29 cellular contexts compared by ENCODE assay signal in genomic region chr9:17319822-17320221, GRCh38.
"Had no signal": no experiment of that assay in that cellular context is flagged by ENCODE, and none has a peak within 500 bp of the region (broad histone marks: within the 10 kb centered on the region; RNA-seq: fewer than 3 reads in every experiment).

No MANE protein-coding gene starts in this region.

- H3K4me1 ChIP-seq: ascending aorta had no signal

- H3K27ac ChIP-seq: ascending aorta, KMS-11 had no signal

- H3K36me3 Mint-ChIP-seq: activated CD8-positive, alpha-beta memory T cell treated with anti-CD3 and anti-CD28 coated beads, Interleukin-2, amount 10 ng/mL, durations not matched to agents 7 days and 5 days; activated naive CD4-positive, alpha-beta T cell treated with anti-CD3 and anti-CD28 coated beads, Interleukin-2, amount 50 U/mL, for 24 hours; T-cell had no signal

- H3K4me3 Mint-ChIP-seq: activated B cell treated with CpG ODN at 0.5 μM for 24 hours; activated CD4-positive, alpha-beta T cell treated with anti-CD3 and anti-CD28 coated beads, Interleukin-2, amount 10 ng/mL, durations not matched to agents 24 days and 14 days; activated CD8-positive, alpha-beta memory T cell treated with anti-CD3 and anti-CD28 coated beads, Interleukin-2, amount 10 ng/mL, durations not matched to agents 7 days and 5 days; activated naive CD4-positive, alpha-beta T cell treated with anti-CD3 and anti-CD28 coated beads, Interleukin-2, amount 50 U/mL, for 24 hours; activated T-cell treated with anti-CD3 and anti-CD28 coated beads, Interleukin-2, amount 50 U/mL, for 24 hours; activated T-helper 1 cell treated with anti-CD3 and anti-CD28 coated beads, Interleukin-12 subunit alpha, Interleukin-12 subunit beta, Interleukin-2, Interleukin-4 antibody, amounts not matched to agents 30 ng/mL and 10 ng/mL and 1 ng/mL, durations not matched to agents 14 hours and 24 hours and 36 hours; brain; central memory CD8-positive, alpha-beta T cell; T-cell had no signal

- H3K4me1 Mint-ChIP-seq: activated B cell treated with CpG ODN at 0.5 μM for 24 hours; activated CD4-positive, alpha-beta T cell treated with anti-CD3 and anti-CD28 coated beads, Interleukin-2, amount 10 ng/mL, durations not matched to agents 24 days and 14 days; activated CD8-positive, alpha-beta memory T cell treated with anti-CD3 and anti-CD28 coated beads, Interleukin-2, amount 10 ng/mL, durations not matched to agents 7 days and 5 days; activated naive CD4-positive, alpha-beta T cell treated with anti-CD3 and anti-CD28 coated beads, Interleukin-2, amount 50 U/mL, for 24 hours; central memory CD8-positive, alpha-beta T cell; T-cell had no signal

- H3K27me3 Mint-ChIP-seq: activated B cell treated with CpG ODN at 0.5 μM for 24 hours; activated CD4-positive, alpha-beta T cell treated with anti-CD3 and anti-CD28 coated beads, Interleukin-2, amount 10 ng/mL, durations not matched to agents 24 days and 14 days; activated CD8-positive, alpha-beta memory T cell treated with anti-CD3 and anti-CD28 coated beads, Interleukin-2, amount 10 ng/mL, durations not matched to agents 7 days and 5 days; activated naive CD4-positive, alpha-beta T cell treated with anti-CD3 and anti-CD28 coated beads, Interleukin-2, amount 50 U/mL, for 24 hours; activated T-cell treated with anti-CD3 and anti-CD28 coated beads, Interleukin-2, amount 50 U/mL, for 24 hours; brain; central memory CD8-positive, alpha-beta T cell; T-cell had no signal

- H3K27ac Mint-ChIP-seq: activated B cell treated with CpG ODN at 0.5 μM for 24 hours; activated CD4-positive, alpha-beta T cell treated with anti-CD3 and anti-CD28 coated beads, Interleukin-2, amount 10 ng/mL, durations not matched to agents 24 days and 14 days; activated CD8-positive, alpha-beta memory T cell treated with anti-CD3 and anti-CD28 coated beads, Interleukin-2, amount 10 ng/mL, durations not matched to agents 7 days and 5 days; activated naive CD4-positive, alpha-beta T cell treated with anti-CD3 and anti-CD28 coated beads, Interleukin-2, amount 50 U/mL, for 24 hours; activated T-cell treated with anti-CD3 and anti-CD28 coated beads, Interleukin-2, amount 50 U/mL, for 24 hours; activated T-helper 1 cell treated with anti-CD3 and anti-CD28 coated beads, Interleukin-12 subunit alpha, Interleukin-12 subunit beta, Interleukin-2, Interleukin-4 antibody, amounts not matched to agents 30 ng/mL and 10 ng/mL and 1 ng/mL, durations not matched to agents 14 hours and 24 hours and 36 hours; brain; T-cell had no signal

- H3K9me3 ChIP-seq: ascending aorta, MG63 had no signal

- H3K36me3 ChIP-seq: ascending aorta, MG63 had no signal

- DNase-seq: activated B cell treated with CpG ODN at 0.5 μM for 24 hours; activated CD4-positive, alpha-beta T cell treated with anti-CD3 and anti-CD28 coated beads for 1 hour; activated CD4-positive, alpha-beta T cell treated with anti-CD3 and anti-CD28 coated beads, Interleukin-2, amount 10 ng/mL, durations not matched to agents 24 days and 14 days; activated CD4-positive, alpha-beta T cell treated with anti-CD3 and anti-CD28 coated beads, Interleukin-2, amount 50 U/mL, for 48 hours; activated CD8-positive, alpha-beta memory T cell treated with anti-CD3 and anti-CD28 coated beads, Interleukin-2, amount 10 ng/mL, durations not matched to agents 7 days and 5 days; activated effector memory CD4-positive, alpha-beta T cell treated with Interleukin-2 at 50 U/mL for 16 hours; activated naive CD4-positive, alpha-beta T cell; activated T-cell treated with anti-CD3 and anti-CD28 coated beads, Interleukin-2, amount 50 U/mL, for 24 hours; amniotic stem cell; MG63; MV-4-11; NCI-H1092 treated with DMSO at 0.1 percent for 48 hours; NCI-H1417 treated with DMSO at 0.1 percent for 48 hours; NCI-H1694; NCI-H2029; NCI-H2107; NCI-H345; NCI-H510A; NCI-H526 treated with DMSO at 0.1 percent for 48 hours; PC-3; SHP77 treated with DMSO at 0.1 percent for 48 hours; T-cell; T-helper 2 cell had no signal

- H3K27me3 ChIP-seq: ascending aorta, MG63 had no signal

- H3K9me3 Mint-ChIP-seq: activated B cell treated with CpG ODN at 0.5 μM for 24 hours; activated CD4-positive, alpha-beta T cell treated with anti-CD3 and anti-CD28 coated beads, Interleukin-2, amount 10 ng/mL, durations not matched to agents 24 days and 14 days; activated T-cell treated with anti-CD3 and anti-CD28 coated beads, Interleukin-2, amount 50 U/mL, for 24 hours had no signal

- H3K4me3 ChIP-seq: ascending aorta, MG63 had no signal
